Comparison of ENCODE assay signal across 9 cellular contexts in the genomic region with DNA sequence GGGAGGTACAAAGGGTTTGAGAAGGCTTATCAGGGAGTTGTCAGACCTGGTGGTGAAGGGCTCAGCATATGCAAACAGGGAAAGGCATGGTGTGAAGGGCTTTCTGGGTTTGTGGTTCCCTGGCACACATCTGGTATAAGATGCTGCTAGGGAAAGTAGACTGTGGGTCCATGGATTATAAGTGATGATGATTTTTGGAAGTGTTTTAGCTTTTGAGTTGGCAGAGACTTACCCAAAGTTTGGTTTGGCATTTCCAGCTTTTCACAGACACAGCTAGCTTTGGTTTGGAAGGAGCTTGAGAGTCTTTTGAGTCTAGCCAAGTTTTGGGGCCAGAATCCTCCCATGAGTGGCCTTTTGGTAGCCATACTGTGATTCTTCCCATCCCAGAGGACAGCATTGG. TPM values are rescaled to one million over a fixed set of nuclear protein-coding genes. Genes with fewer than 3 reads are reported as not detected.
A peak's percentile ranks its signal among the peaks of the same experiment; 100 is the strongest.
DNase-seq lines count a peak whose midpoint lies in the region; ATAC-seq and TF ChIP-seq lines count a peak whose summit lies in the region.
"Had no signal": no experiment of that assay in that cellular context is flagged by ENCODE, and none has a peak within 500 bp of the region (broad histone marks: within the 10 kb centered on the region; RNA-seq: fewer than 3 reads in every experiment).

No MANE protein-coding gene starts in this region.

- H3K27ac Mint-ChIP-seq in stimulated activated naive CD8-positive, alpha-beta T cell treated with anti-CD3 and anti-CD28 coated beads, Interleukin-15, Interleukin-2, amounts not matched to agents 100 ng/mL and 50 ng/mL, for 24 hours = peak overlapping the region; percentile 94
- H3K27ac Mint-ChIP-seq in MCF 10A (ENCODE audit: low read depth, unreplicated experiment) = no peak overlapping the region

- H3K4me3 Mint-ChIP-seq in stimulated activated naive CD8-positive, alpha-beta T cell treated with anti-CD3 and anti-CD28 coated beads, Interleukin-15, Interleukin-2, amounts not matched to agents 100 ng/mL and 50 ng/mL, for 24 hours = peak overlapping the region; percentile 97
- H3K4me3 Mint-ChIP-seq in MCF 10A (ENCODE audit: unreplicated experiment) = peak overlapping the region; percentile 80

- peaks cover 61% of the 10 kb centered on the region for H3K36me3 ChIP-seq in mesodermal cell (ENCODE audit: control insufficient read depth, insufficient read depth, low read length)

- no peak for TF ChIP-seq CTCF in MCF 10A (IDR thresholded peaks at IDR 0.05; ENCODE audit: unreplicated experiment)

- H3K4me1 ChIP-seq in mesodermal cell (ENCODE audit: control insufficient read depth, insufficient read depth, low read length, poor library complexity, severe bottlenecking) = peaks cover 11% of the 10 kb centered on the region

- no TSS peak for BruUV-seq in MCF 10A (replicated peaks; lab: Mats Ljungman, UMichigan)

- DNase-seq in stimulated activated naive CD8-positive, alpha-beta T cell treated with anti-CD3 and anti-CD28 coated beads, Interleukin-15, Interleukin-2, amounts not matched to agents 100 U/mL and 50 U/mL, for 24 hours = no peak
- DNase-seq in MCF 10A (ENCODE audit: unreplicated experiment) = no peak
- DNase-seq in stimulated activated CD4-positive, alpha-beta T cell treated with anti-CD3 and anti-CD28 coated beads, Interleukin-1b, Interleukin-23, amount 100 ng/mL, for 48 hours = no peak
- DNase-seq in activated gamma-delta T cell treated with Interleukin-2 at 50 U/mL for 16 hours = no peak
- DNase-seq: activated CD4-positive, CD25-positive, alpha-beta regulatory T cell had no signal

- intact Hi-C loops in MCF 10A (cut with micrococcal nuclease) = no loop called here

- no peaks in the 10 kb centered on the region for H3K9me3 Mint-ChIP-seq in stimulated activated naive CD8-positive, alpha-beta T cell treated with anti-CD3 and anti-CD28 coated beads, Interleukin-15, Interleukin-2, amounts not matched to agents 100 ng/mL and 50 ng/mL, for 24 hours
- H3K9me3 Mint-ChIP-seq in MCF 10A (ENCODE audit: unreplicated experiment) = no peaks in the 10 kb centered on the region

- no peak for ATAC-seq in stimulated activated naive CD8-positive, alpha-beta T cell treated with anti-CD3 and anti-CD28 coated beads, Interleukin-15, Interleukin-2, amounts not matched to agents 100 U/mL and 50 U/mL, for 24 hours
- ATAC-seq in GM21390 (IDR thresholded peaks at IDR 0.05; ENCODE audit: unreplicated experiment) = no peak
- ATAC-seq in GM19463 (IDR thresholded peaks at IDR 0.05; ENCODE audit: unreplicated experiment) = no peak

- H3K27ac ChIP-seq in mesodermal cell (ENCODE audit: low read depth, low read length, severe bottlenecking) = no peak overlapping the region

- CTCF ChIA-PET in MCF 10A (lab: Yijun Ruan, JAX) = interaction anchor here (1.0 to 1.5 kb wide), 2 partner anchors 8 to 32 kb away, joined by 3 to 6 read pairs; a partner anchor contains a TSS

- POLR2A ChIA-PET in MCF 10A (lab: Yijun Ruan, JAX) = interaction anchor here (2.0 to 5.9 kb wide), 5 partner anchors 8 to 32 kb away, joined by 6 to 194 read pairs (median 35); a partner anchor contains a TSS

- H3K4me3 ChIP-seq in mesodermal cell (ENCODE audit: extremely low read depth, insufficient read depth, low read length, poor library complexity, severe bottlenecking) = peak overlapping the region; percentile 76

- peaks cover 55% of the 10 kb centered on the region for H3K36me3 Mint-ChIP-seq in stimulated activated naive CD8-positive, alpha-beta T cell treated with anti-CD3 and anti-CD28 coated beads, Interleukin-15, Interleukin-2, amounts not matched to agents 100 ng/mL and 50 ng/mL, for 24 hours (ENCODE audit: low read depth)
- peaks cover 62% of the 10 kb centered on the region for H3K36me3 Mint-ChIP-seq in MCF 10A (ENCODE audit: insufficient read depth, unreplicated experiment)

- no peaks in the 10 kb centered on the region for H3K9me3 ChIP-seq in mesodermal cell (ENCODE audit: control insufficient read depth, low read length)

- peaks cover 38% of the 10 kb centered on the region for H3K4me1 Mint-ChIP-seq in stimulated activated naive CD8-positive, alpha-beta T cell treated with anti-CD3 and anti-CD28 coated beads, Interleukin-15, Interleukin-2, amounts not matched to agents 100 ng/mL and 50 ng/mL, for 24 hours (ENCODE audit: low read depth)
- H3K4me1 Mint-ChIP-seq in MCF 10A (ENCODE audit: insufficient read depth, unreplicated experiment) = peaks cover 20% of the 10 kb centered on the region

- H3K27me3 Mint-ChIP-seq in stimulated activated naive CD8-positive, alpha-beta T cell treated with anti-CD3 and anti-CD28 coated beads, Interleukin-15, Interleukin-2, amounts not matched to agents 100 ng/mL and 50 ng/mL, for 24 hours = peaks cover 5% of the 10 kb centered on the region
- no peaks in the 10 kb centered on the region for H3K27me3 Mint-ChIP-seq in MCF 10A (ENCODE audit: insufficient read depth, unreplicated experiment)

RNA-seq across cellular contexts. Expression of a gene that starts 2.3 kb away (rescaled TPM):
- 236 and 290 TPM in 2 replicates for total RNA-seq in MCF 10A (2022)
- 590 TPM for polyA plus RNA-seq in mesodermal cell (2013, experiment 1 of 2)
- polyA plus RNA-seq in mesodermal cell (2013, experiment 2 of 2) = 581 TPM

RNA-seq across cellular contexts. Expression of a gene that starts 8.8 kb away (rescaled TPM):
- 154 and 184 TPM in 2 replicates for total RNA-seq in MCF 10A (2022)
- polyA plus RNA-seq in mesodermal cell (2013, experiment 1 of 2) = 110 TPM
- 90.4 TPM for polyA plus RNA-seq in mesodermal cell (2013, experiment 2 of 2)

RNA-seq across cellular contexts. Expression of a gene that starts 12.3 kb away (rescaled TPM):
- total RNA-seq in MCF 10A (2022) = 149 and 158 TPM in 2 replicates
- polyA plus RNA-seq in mesodermal cell (2013, experiment 1 of 2) = 134 TPM
- polyA plus RNA-seq in mesodermal cell (2013, experiment 2 of 2) = 104 TPM

RNA-seq across cellular contexts. Expression of a gene that starts 26.5 kb away (rescaled TPM):
- 12.8 and 15.0 TPM in 2 replicates for total RNA-seq in MCF 10A (2022)
- 18.0 TPM for polyA plus RNA-seq in mesodermal cell (2013, experiment 1 of 2)
- polyA plus RNA-seq in mesodermal cell (2013, experiment 2 of 2) = 13.4 TPM

RNA-seq across cellular contexts. Expression of a gene that starts 27.0 kb away (rescaled TPM):
- total RNA-seq in MCF 10A (2022) = 50.7 and 51.9 TPM in 2 replicates
- 14.1 TPM for polyA plus RNA-seq in mesodermal cell (2013, experiment 1 of 2)
- 11.8 TPM for polyA plus RNA-seq in mesodermal cell (2013, experiment 2 of 2)
